ENCODE assay signal across 20 cellular contexts in the genomic region with DNA sequence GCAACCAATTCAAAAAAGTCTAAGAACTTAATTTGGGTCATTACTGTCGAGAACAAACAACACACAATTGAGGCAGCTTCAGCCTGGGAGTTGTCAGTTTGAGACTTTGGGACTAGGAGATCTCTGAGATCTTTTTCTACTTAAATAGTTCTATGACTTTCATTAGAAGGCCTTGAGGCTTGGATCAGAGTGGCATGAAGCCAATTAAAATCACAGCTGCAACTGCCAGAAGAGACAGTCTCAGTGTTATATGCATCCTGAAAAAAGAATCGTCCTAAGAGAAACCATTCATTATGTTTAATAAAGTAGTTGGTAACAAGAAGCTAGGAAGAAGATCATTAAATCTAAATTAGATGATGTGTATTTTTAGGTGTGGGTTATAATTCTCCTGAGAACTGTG.
"Had no signal": no experiment of that assay in that cellular context is flagged by ENCODE, and none has a peak within 500 bp of the region (broad histone marks: within the 10 kb centered on the region; RNA-seq: fewer than 3 reads in every experiment).

No MANE protein-coding gene starts in this region.

- H3K27ac ChIP-seq: lower lobe of right lung, sigmoid colon, uterus had no signal

- DNase-seq: hippocampal formation; kidney glomerular epithelial cell; left cardiac atrium; lower lobe of right lung; mammary epithelial cell; mesenchymal stem cell; naive thymus-derived CD4-positive, alpha-beta T cell; ovary; right cardiac atrium; sigmoid colon; stimulated activated CD4-positive, alpha-beta T cell treated with anti-CD3 and anti-CD28 coated beads, Interleukin-1b, Interleukin-23, amount 100 ng/mL, for 48 hours; stimulated activated CD4-positive, alpha-beta T cell treated with anti-CD3 and anti-CD28 coated beads, Interleukin-2, amount 100 ng/mL, for 48 hours; stimulated activated CD4-positive, alpha-beta T cell treated with anti-CD3 and anti-CD28 coated beads, Interleukin-4, amount 100 ng/mL, for 4 hours; stimulated activated CD8-positive, alpha-beta memory T cell treated with anti-CD3 and anti-CD28 coated beads, Interleukin-4, amount 100 ng/mL, for 48 hours; stimulated activated naive CD4-positive, alpha-beta T cell treated with Interleukin-2 at 50 U/mL for 16 hours; stimulated activated naive CD8-positive, alpha-beta T cell treated with anti-CD3 and anti-CD28 coated beads, Interleukin-15, amount 100 ng/mL, for 72 hours; substantia nigra; uterus had no signal

- H3K4me1 ChIP-seq: sigmoid colon, uterus had no signal

- H3K4me3 ChIP-seq: lower lobe of right lung, ovary, sigmoid colon, smooth muscle cell, tibial nerve, uterus had no signal

- H3K9me3 ChIP-seq: lower lobe of right lung, ovary, sigmoid colon, tibial nerve, uterus had no signal

- H3K4me2 ChIP-seq: smooth muscle cell had no signal

- H3K36me3 ChIP-seq: lower lobe of right lung, ovary, sigmoid colon, tibial nerve, uterus had no signal

- H3K27me3 ChIP-seq: ovary, sigmoid colon, tibial nerve, uterus had no signal
